In the genomic region with DNA sequence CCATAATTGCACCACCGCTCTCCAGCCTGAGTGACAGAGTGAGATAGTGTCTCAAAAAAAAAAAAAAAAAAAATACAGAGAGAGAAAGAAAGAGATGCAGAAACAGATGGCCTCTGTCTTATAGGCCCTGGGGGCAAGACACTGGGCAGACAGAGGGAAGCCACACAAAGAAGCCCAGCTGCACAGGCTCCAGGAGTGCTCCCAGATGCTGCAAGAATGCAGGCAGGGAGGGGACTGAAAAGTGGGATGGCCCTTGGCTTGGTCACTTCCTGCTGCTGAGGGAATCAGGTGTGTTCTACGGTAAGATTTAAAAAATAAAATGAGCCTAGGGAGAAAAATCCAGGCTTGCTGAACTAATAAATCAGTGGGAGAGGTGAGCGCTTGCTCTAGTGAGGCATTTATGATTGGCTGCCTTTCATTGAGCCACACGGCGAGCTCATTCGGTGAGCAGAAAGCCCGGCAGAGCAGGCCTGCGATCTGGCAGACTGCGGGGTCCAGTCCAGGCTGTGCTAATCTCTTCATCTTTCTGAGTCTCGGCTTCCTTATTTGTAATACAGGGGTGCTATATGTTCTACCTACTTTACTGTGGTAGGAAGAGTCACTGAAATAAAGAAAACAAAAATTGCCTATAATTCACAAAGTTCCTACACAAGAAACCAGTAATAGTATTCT, we compare ENCODE assay signal across 13 cellular contexts.
A peak's percentile ranks its signal among the peaks of the same experiment; 100 is the strongest.
DNase-seq lines count a peak whose midpoint lies in the region; ATAC-seq and TF ChIP-seq lines count a peak whose summit lies in the region.
"Had no signal": no experiment of that assay in that cellular context is flagged by ENCODE, and none has a peak within 500 bp of the region (broad histone marks: within the 10 kb centered on the region; RNA-seq: fewer than 3 reads in every experiment).

No MANE protein-coding gene starts in this region.

- H3K4me3 ChIP-seq in HUES64 (ENCODE audit: low read length), result no peak overlapping the region
- no peak overlapping the region for H3K4me3 ChIP-seq in mesenchymal stem cell (ENCODE audit: insufficient read depth in 1 of 2, low read depth in 1 of 2, low read length in 2 of 2)
- H3K4me3 ChIP-seq in psoas muscle, result no peak overlapping the region
- H3K4me3 ChIP-seq: MG63 had no signal

- no peak overlapping the region for H3K23ac ChIP-seq in mesenchymal stem cell (ENCODE audit: low read length in 2 of 2)

- ATAC-seq in GM21528 (IDR thresholded peaks at IDR 0.05; ENCODE audit: low FRiP score, unreplicated experiment) (no peak), psoas muscle (no peak)
- ATAC-seq: activated CD4-positive, CD25-positive, alpha-beta regulatory T cell treated with anti-CD3 and anti-CD28 coated beads, Interleukin-2, amount 50 U/mL, for 24 hours; natural killer cell treated with Interleukin-12 subunit alpha and Interleukin-12 subunit beta and Interleukin-15 and Interleukin-18, amount 100 ng/mL, for 72 hours had no signal

- H3K36me3 Mint-ChIP-seq in MCF 10A (ENCODE audit: insufficient read depth, unreplicated experiment), result no peaks in the 10 kb centered on the region
- H3K36me3 Mint-ChIP-seq: natural killer cell treated with Interleukin-12 subunit alpha and Interleukin-12 subunit beta and Interleukin-15 and Interleukin-18, amount 100 ng/mL, for 72 hours had no signal

- H3K9me3 ChIP-seq in HUES64 (ENCODE audit: insufficient read depth, low read depth, low read length), result no peaks in the 10 kb centered on the region
- no peaks in the 10 kb centered on the region for H3K9me3 ChIP-seq in mesenchymal stem cell (ENCODE audit: control insufficient read depth, low read length)
- H3K9me3 ChIP-seq in psoas muscle, result no peaks in the 10 kb centered on the region
- H3K9me3 ChIP-seq: MG63 had no signal

- H3K4me1 ChIP-seq in HUES64 (ENCODE audit: insufficient read depth, low read length), result peaks cover 6% of the 10 kb centered on the region
- peaks cover 8% of the 10 kb centered on the region for H3K4me1 ChIP-seq in mesenchymal stem cell (ENCODE audit: control insufficient read depth, insufficient read depth, low read depth, low read length)
- no peaks in the 10 kb centered on the region for H3K4me1 ChIP-seq in psoas muscle

- CTCF ChIA-PET in MCF 10A (lab: Yijun Ruan, JAX), result interaction anchor here (0.9 kb wide), 1 partner anchor 23 kb away, joined by 3 read pairs; no protein-coding TSS in a partner anchor

- 89% methylated on average over 10 of the region's 10 CpGs for WGBS in HUES64
- 83% methylated on average over 9 of the region's 10 CpGs for WGBS in mesenchymal stem cell
- WGBS in psoas muscle, 3 donors, result 60 to 68% (median 65%) methylated on average over 10 of the region's 10 CpGs

- H2BK120ac ChIP-seq in mesenchymal stem cell (ENCODE audit: low read depth, low read length), result no peak overlapping the region

- peak overlapping the region; percentile 18 for H3K27ac Mint-ChIP-seq in MCF 10A (ENCODE audit: low read depth, unreplicated experiment)
- H3K27ac Mint-ChIP-seq: natural killer cell treated with Interleukin-12 subunit alpha and Interleukin-12 subunit beta and Interleukin-15 and Interleukin-18, amount 100 ng/mL, for 72 hours had no signal

- H3K27me3 ChIP-seq in HUES64 (ENCODE audit: insufficient read depth, low read length) (no peaks in the 10 kb centered on the region), mesenchymal stem cell (ENCODE audit: control insufficient read depth in 1 of 2, insufficient read depth in 1 of 2, low read length in 2 of 2) (peaks cover 0 to 7% of the 10 kb centered on the region in 2 experiments), psoas muscle (ENCODE audit: insufficient read depth in 3 of 3, low read length in 2 of 3) (peaks cover 0 to 2% (median 0%) of the 10 kb centered on the region in 3 donors)
- H3K27me3 ChIP-seq: brain microvascular endothelial cell, MG63 had no signal

- no peak overlapping the region for H3K14ac ChIP-seq in mesenchymal stem cell (ENCODE audit: low read length in 2 of 2)

- intact Hi-C loops in MCF 10A (cut with micrococcal nuclease), result no loop called here
- intact Hi-C loops in psoas muscle (cut with DNase I), result no loop called here
- intact Hi-C loops in posterior vena cava (cut with DNase I), result no loop called here

- H3K4me2 ChIP-seq in mesenchymal stem cell (ENCODE audit: low read length, poor library complexity, severe bottlenecking), result no peak overlapping the region

- TF ChIP-seq CTCF in MCF 10A (IDR thresholded peaks at IDR 0.05; ENCODE audit: unreplicated experiment), result no peak
- TF ChIP-seq CTCF in psoas muscle (IDR thresholded peaks at IDR 0.05), result no peak

- H3K18ac ChIP-seq in mesenchymal stem cell (ENCODE audit: low read depth in 1 of 2, low read length in 2 of 2), result no peak overlapping the region

- H3K36me3 ChIP-seq in HUES64 (ENCODE audit: insufficient read depth, low read length) (no peaks in the 10 kb centered on the region), mesenchymal stem cell (ENCODE audit: control insufficient read depth in 1 of 2, insufficient read depth in 2 of 2, low read depth in 1 of 2, low read length in 2 of 2) (no peaks in the 10 kb centered on the region), psoas muscle (ENCODE audit: insufficient read depth in 1 of 2, low read depth in 1 of 2) (no peaks in the 10 kb centered on the region)
- H3K36me3 ChIP-seq: brain microvascular endothelial cell, MG63 had no signal

- H2BK15ac ChIP-seq in mesenchymal stem cell (ENCODE audit: low read depth, poor library complexity, severe bottlenecking), result no peak overlapping the region

- H3K9me3 Mint-ChIP-seq in MCF 10A (ENCODE audit: unreplicated experiment), result no peaks in the 10 kb centered on the region
- H3K9me3 Mint-ChIP-seq: natural killer cell treated with Interleukin-12 subunit alpha and Interleukin-12 subunit beta and Interleukin-15 and Interleukin-18, amount 100 ng/mL, for 72 hours had no signal

- no peak overlapping the region for H2AK5ac ChIP-seq in mesenchymal stem cell (ENCODE audit: low read length, severe bottlenecking)

- H3K9ac ChIP-seq in HUES64 (ENCODE audit: low read depth, low read length) (peak overlapping the region; percentile 26; the same call in 1 of the 2 replicates), mesenchymal stem cell (ENCODE audit: low read length) (no peak overlapping the region)

- H3K4me1 Mint-ChIP-seq in MCF 10A (ENCODE audit: insufficient read depth, unreplicated experiment), result peaks cover 10% of the 10 kb centered on the region

- peak; percentile 13 for DNase-seq in DMS 273 treated with DMSO at 0.1 percent for 48 hours (lab: John Stamatoyannopoulos, UW)
- DNase-seq in MCF 10A (ENCODE audit: unreplicated experiment), result no peak
- peak; percentile 46 for DNase-seq in mesenchymal stem cell
- DNase-seq in activated CD8-positive, alpha-beta memory T cell treated with anti-CD3 and anti-CD28 coated beads for 24 hours, result no peak
- DNase-seq in psoas muscle, result no peak
- no peak for DNase-seq in posterior vena cava (ENCODE audit: low spot score)
- DNase-seq: activated naive CD4-positive, alpha-beta T cell; brain microvascular endothelial cell; MG63 had no signal

- no peak overlapping the region for H3K4ac ChIP-seq in mesenchymal stem cell (ENCODE audit: low read depth in 1 of 2, low read length in 2 of 2)

- no peak overlapping the region for H2BK12ac ChIP-seq in mesenchymal stem cell (ENCODE audit: low read length in 2 of 2)

- BruUV-seq in MCF 10A (replicated peaks; lab: Mats Ljungman, UMichigan), result no TSS peak

- H2AFZ ChIP-seq in mesenchymal stem cell (ENCODE audit: low read depth, low read length), result no peak overlapping the region

- no peak overlapping the region for H4K91ac ChIP-seq in mesenchymal stem cell (ENCODE audit: low read length)

- no peak overlapping the region for H2BK5ac ChIP-seq in mesenchymal stem cell (ENCODE audit: low read depth, low read length, poor library complexity, severe bottlenecking)

- H3K79me1 ChIP-seq in mesenchymal stem cell (replicated peaks; ENCODE audit: low read length, poor library complexity, severe bottlenecking), result no peaks in the 10 kb centered on the region

- POLR2A ChIA-PET in MCF 10A (lab: Yijun Ruan, JAX), result interaction anchor here (0.6 kb wide), 1 partner anchor 701 kb away, joined by 3 read pairs; no protein-coding TSS in a partner anchor

- H3K27ac ChIP-seq in HUES64 (ENCODE audit: low read depth, low read length) (peak overlapping the region; percentile 57; the same call in 1 of the 2 replicates), mesenchymal stem cell (ENCODE audit: low read length, poor library complexity, severe bottlenecking) (no peak overlapping the region), psoas muscle (no peak overlapping the region)
- H3K27ac ChIP-seq: brain microvascular endothelial cell had no signal

- no peaks in the 10 kb centered on the region for H3K27me3 Mint-ChIP-seq in MCF 10A (ENCODE audit: insufficient read depth, unreplicated experiment)

- H4K8ac ChIP-seq in mesenchymal stem cell (ENCODE audit: low read length), result no peak overlapping the region

- H3K4me3 Mint-ChIP-seq in MCF 10A (ENCODE audit: unreplicated experiment), result no peak overlapping the region
- H3K4me3 Mint-ChIP-seq: natural killer cell treated with Interleukin-12 subunit alpha and Interleukin-12 subunit beta and Interleukin-15 and Interleukin-18, amount 100 ng/mL, for 72 hours had no signal

Comparison
In these comparisons a context has a peak if more than half of its experiments do, and no peak if none do; other contexts are left out.
1. DNase-seq: peak in DMS 273 treated with DMSO at 0.1 percent for 48 hours (single experiment) and mesenchymal stem cell (single experiment); none in MCF 10A (single experiment), activated CD8-positive, alpha-beta memory T cell treated with anti-CD3 and anti-CD28 coated beads for 24 hours (single experiment), psoas muscle (0 of 2) and posterior vena cava (single experiment).